In genomic region chr13:41211062-41211461, GRCh38 we compare ENCODE assay signal across 35 cellular contexts.
"Had no signal": no experiment of that assay in that cellular context is flagged by ENCODE, and none has a peak within 500 bp of the region (broad histone marks: within the 10 kb centered on the region; RNA-seq: fewer than 3 reads in every experiment).

No MANE protein-coding gene starts in this region.

- H3K27me3 ChIP-seq: MG63 had no signal

- H3K36me3 ChIP-seq: MG63 had no signal

- H3K4me2 ChIP-seq: KMS-11 had no signal

- H3K4me3 ChIP-seq: MG63 had no signal

- H3K9ac ChIP-seq: KMS-11 had no signal

- H3K27ac ChIP-seq: KMS-11 had no signal

- DNase-seq: Karpas-422, Kasumi-1, MG63, MM.1S, MV-4-11, NCI-H1048, NCI-H1092, NCI-H1092 treated with DMSO at 0.1 percent for 48 hours, NCI-H1105, NCI-H1105 treated with DMSO at 0.1 percent for 48 hours, NCI-H1417, NCI-H1417 treated with DMSO at 0.1 percent for 48 hours, NCI-H1436, NCI-H1436 treated with DMSO at 0.1 percent for 48 hours, NCI-H146, NCI-H1694, NCI-H1694 treated with DMSO at 0.1 percent for 48 hours, NCI-H187, NCI-H187 treated with DMSO at 0.1 percent for 48 hours, NCI-H1930, NCI-H2029, NCI-H2029 treated with DMSO at 0.1 percent for 48 hours, NCI-H2081, NCI-H2081 treated with DMSO at 0.1 percent for 48 hours, NCI-H2107, NCI-H2171, NCI-H2171 treated with DMSO at 0.1 percent for 48 hours, NCI-H2227 treated with DMSO at 0.1 percent for 48 hours, NCI-H226, NCI-H345, NCI-H446, NCI-H446 treated with DMSO at 0.1 percent for 48 hours, NCI-H510A, NCI-H510A treated with DMSO at 0.1 percent for 48 hours had no signal
